ENCODE assay signal across 1 cellular context in genomic region chr7:143372070-143372469, GRCh38.
TF ChIP-seq lines count a peak whose summit lies in the region.

No MANE protein-coding gene starts in this region.

TF ChIP-seq in GM23338, 12 proteins besides CTCF, POLR2A, EP300 and RAD21 (continued from another document):
- TF ChIP-seq, protein P1, sequence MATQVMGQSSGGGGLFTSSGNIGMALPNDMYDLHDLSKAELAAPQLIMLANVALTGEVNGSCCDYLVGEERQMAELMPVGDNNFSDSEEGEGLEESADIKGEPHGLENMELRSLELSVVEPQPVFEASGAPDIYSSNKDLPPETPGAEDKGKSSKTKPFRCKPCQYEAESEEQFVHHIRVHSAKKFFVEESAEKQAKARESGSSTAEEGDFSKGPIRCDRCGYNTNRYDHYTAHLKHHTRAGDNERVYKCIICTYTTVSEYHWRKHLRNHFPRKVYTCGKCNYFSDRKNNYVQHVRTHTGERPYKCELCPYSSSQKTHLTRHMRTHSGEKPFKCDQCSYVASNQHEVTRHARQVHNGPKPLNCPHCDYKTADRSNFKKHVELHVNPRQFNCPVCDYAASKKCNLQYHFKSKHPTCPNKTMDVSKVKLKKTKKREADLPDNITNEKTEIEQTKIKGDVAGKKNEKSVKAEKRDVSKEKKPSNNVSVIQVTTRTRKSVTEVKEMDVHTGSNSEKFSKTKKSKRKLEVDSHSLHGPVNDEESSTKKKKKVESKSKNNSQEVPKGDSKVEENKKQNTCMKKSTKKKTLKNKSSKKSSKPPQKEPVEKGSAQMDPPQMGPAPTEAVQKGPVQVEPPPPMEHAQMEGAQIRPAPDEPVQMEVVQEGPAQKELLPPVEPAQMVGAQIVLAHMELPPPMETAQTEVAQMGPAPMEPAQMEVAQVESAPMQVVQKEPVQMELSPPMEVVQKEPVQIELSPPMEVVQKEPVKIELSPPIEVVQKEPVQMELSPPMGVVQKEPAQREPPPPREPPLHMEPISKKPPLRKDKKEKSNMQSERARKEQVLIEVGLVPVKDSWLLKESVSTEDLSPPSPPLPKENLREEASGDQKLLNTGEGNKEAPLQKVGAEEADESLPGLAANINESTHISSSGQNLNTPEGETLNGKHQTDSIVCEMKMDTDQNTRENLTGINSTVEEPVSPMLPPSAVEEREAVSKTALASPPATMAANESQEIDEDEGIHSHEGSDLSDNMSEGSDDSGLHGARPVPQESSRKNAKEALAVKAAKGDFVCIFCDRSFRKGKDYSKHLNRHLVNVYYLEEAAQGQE (IDR thresholded peaks at IDR 0.05; ENCODE audit: unreplicated experiment), result no peak
